Comparison of ENCODE assay signal across 8 cellular contexts in genomic region chr1:26306290-26307221, GRCh38.
DNase-seq lines count a peak whose midpoint lies in the region; ATAC-seq and TF ChIP-seq lines count a peak whose summit lies in the region.

Gene UBXN11 (minus strand): TSS chr1:26306636. CDS start chr1:26302883, 3,753 bp downstream.

- H3F3A ChIP-seq in OCI-LY1 (ENCODE audit: insufficient read depth, low read length), result no peaks in the 10 kb centered on the region

- H2AFZ ChIP-seq in OCI-LY1 (ENCODE audit: low read length), result no peak within 1 kb of the TSS

- peak within 1 kb of the TSS; percentile 99 for H3K27ac ChIP-seq in OCI-LY1 (ENCODE audit: low read depth, low read length, poor library complexity, severe bottlenecking)

- no peaks in the 10 kb centered on the region for H3K9me2 ChIP-seq in OCI-LY1 (ENCODE audit: low read depth, low read length)

- no peak for TF ChIP-seq CTCF in OCI-LY1 (IDR thresholded peaks at IDR 0.05; ENCODE audit: low read length)

- no peaks in the 10 kb centered on the region for H3K27me3 ChIP-seq in OCI-LY1 (ENCODE audit: insufficient read depth, low read length)

- H3K9ac ChIP-seq in OCI-LY1 (ENCODE audit: low read length), result peak within 1 kb of the TSS; percentile 76

- H3K36me3 ChIP-seq in OCI-LY1 (ENCODE audit: insufficient read depth, low read length), result peaks cover 2% of the 10 kb centered on the region; the same call in 1 of the 2 replicates

- peaks cover 45% of the 10 kb centered on the region for H3K4me1 ChIP-seq in OCI-LY1 (ENCODE audit: insufficient read depth, low read length, severe bottlenecking)

- ATAC-seq in GM21526 (IDR thresholded peaks at IDR 0.05; ENCODE audit: low FRiP score, unreplicated experiment), result peak; percentile 97

- no peaks in the 10 kb centered on the region for H3K9me3 ChIP-seq in OCI-LY1 (ENCODE audit: low read length)

- no peaks in the 10 kb centered on the region for H4K20me1 ChIP-seq in OCI-LY1 (ENCODE audit: insufficient read depth, low read length)

- H3K79me2 ChIP-seq in OCI-LY1 (ENCODE audit: insufficient read depth, low read length), result peaks cover 10% of the 10 kb centered on the region

- DNase-seq in DMS 273 (lab: John Stamatoyannopoulos, UW; ENCODE audit: unreplicated experiment), result peak; percentile 98
- DNase-seq in HuH-7 (ENCODE audit: low spot score), result peak; percentile 97
- DNase-seq in activated CD8-positive, alpha-beta memory T cell treated with anti-CD3 and anti-CD28 coated beads, Interleukin-2, amount 50 U/mL, for 24 hours (ENCODE audit: extremely low read depth), result peak; percentile 90
- DNase-seq in epidermal melanocyte (ENCODE audit: insufficient read length, low spot score), result peak; percentile 97
- peak; percentile 75 for DNase-seq in middle frontal gyrus (ENCODE audit: extremely low spot score, low spot score)
- DNase-seq in stimulated activated CD8-positive, alpha-beta memory T cell treated with anti-CD3 and anti-CD28 coated beads, Interleukin-2, amount 100 ng/mL, for 1 hour (ENCODE audit: low read depth in 2 of 2), result peak; percentile 85 to 87

- peak within 1 kb of the TSS; percentile 75 for H3K4me3 ChIP-seq in OCI-LY1 (ENCODE audit: low read depth, low read length, poor library complexity, severe bottlenecking)

- H3K4me2 ChIP-seq in OCI-LY1 (ENCODE audit: low read length), result peak within 1 kb of the TSS; percentile 99

Comparison
In these comparisons a context has a peak if more than half of its experiments do, and no peak if none do; other contexts are left out.
1. Peak in every context shown above with its lines: DNase-seq, ATAC-seq, H3K4me3 ChIP-seq and H3K27ac ChIP-seq.